In the genomic region with DNA sequence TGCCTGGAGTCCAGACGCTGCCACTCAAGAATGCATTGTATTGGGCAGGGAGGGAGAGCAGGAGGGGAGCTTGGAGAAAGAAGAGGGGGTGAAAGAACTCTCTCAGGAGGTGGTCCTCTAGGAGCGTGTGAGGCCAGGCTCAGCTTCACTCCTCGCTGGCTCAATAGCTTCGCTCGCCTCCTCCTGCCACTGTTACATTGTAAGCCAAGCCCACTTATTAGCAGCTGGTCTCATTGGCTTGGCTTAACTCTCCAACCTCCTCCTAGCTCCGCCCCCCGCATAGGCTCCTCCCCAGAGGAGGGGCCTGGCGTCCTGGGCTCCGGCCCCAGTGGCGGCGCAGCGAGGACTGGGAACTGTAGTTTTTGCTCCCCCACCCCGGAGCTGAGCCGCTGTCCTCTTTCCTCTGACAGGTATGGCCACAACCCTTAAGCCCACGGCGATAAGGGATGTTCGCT, we compare ENCODE assay signal across 8 cellular contexts. TPM values are rescaled to one million over a fixed set of nuclear protein-coding genes. Genes with fewer than 3 reads are reported as not detected.
A peak's percentile ranks its signal among the peaks of the same experiment; 100 is the strongest.
DNase-seq lines count a peak whose midpoint lies in the region; ATAC-seq and TF ChIP-seq lines count a peak whose summit lies in the region.

A gene (minus strand): TSS at position 165 of the 455 bp plus-strand sequence. CDS start 317 bp downstream, outside the sequence.

- DNase-seq in BE2C = peak; percentile 97
- peak; percentile 84 for DNase-seq in NCI-H524 treated with DMSO at 0.1 percent for 48 hours (lab: John Stamatoyannopoulos, UW)
- DNase-seq in activated CD4-positive, alpha-beta T cell treated with anti-CD3 and anti-CD28 coated beads, Interleukin-2, amount 50 U/mL, for 48 hours = peak; percentile 82 to 85
- DNase-seq in effector CD4-positive, alpha-beta T cell = peak; percentile 63
- peak; percentile 94 for DNase-seq in lower lobe of right lung
- DNase-seq in stimulated activated CD4-positive, alpha-beta T cell treated with anti-CD3 and anti-CD28 coated beads, TNF-alpha, amount 100 ng/mL, for 24 hours (ENCODE audit: low read depth in 3 of 3) = peak; percentile 50 to 81 (median 57)

- no peaks in the 10 kb centered on the region for H3K36me3 ChIP-seq in BE2C
- no peaks in the 10 kb centered on the region for H3K36me3 ChIP-seq in lower lobe of right lung

- H3K9me3 ChIP-seq in BE2C (no peaks in the 10 kb centered on the region), lower lobe of right lung (no peaks in the 10 kb centered on the region)

- H3K27me3 ChIP-seq in BE2C = peaks cover 5% of the 10 kb centered on the region
- H3K27me3 ChIP-seq in lower lobe of right lung (ENCODE audit: low read depth) = peaks cover 4% of the 10 kb centered on the region

- intact Hi-C loops in lower lobe of right lung (cut with DNase I) = no loop called here

- H3K4me3 ChIP-seq in BE2C (ENCODE audit: low read depth, low read length) = peak within 1 kb of the TSS; percentile 58
- H3K4me3 ChIP-seq in lower lobe of right lung = peak within 1 kb of the TSS; percentile 52

- TF ChIP-seq CTCF in BE2C (IDR thresholded peaks at IDR 0.05; ENCODE audit: low read depth, low read length) = 0 out of 2 replicates have a peak, but pooled peaks have one; percentile 6
- TF ChIP-seq CTCF in lower lobe of right lung (IDR thresholded peaks at IDR 0.05) = no peak

- H3K4me1 ChIP-seq in BE2C (peaks cover 13% of the 10 kb centered on the region), lower lobe of right lung (peaks cover 22% of the 10 kb centered on the region)

- ATAC-seq in GM19324 (IDR thresholded peaks at IDR 0.05; ENCODE audit: low FRiP score, unreplicated experiment) = peak; percentile 83
- peak; percentile 85 for ATAC-seq in HG03442 (IDR thresholded peaks at IDR 0.05; ENCODE audit: unreplicated experiment)
- ATAC-seq in lower lobe of right lung = peak; percentile 98

- H3K27ac ChIP-seq in lower lobe of right lung = no peak within 1 kb of the TSS

RNA-seq across cellular contexts. Expression of the gene that starts here (rescaled TPM):
- polyA plus RNA-seq in BE2C (2012; ENCODE audit: insufficient read depth, insufficient read length, low read depth) = 0.31 TPM
- total RNA-seq in lower lobe of right lung = 4.4 TPM
